ENCODE assay signal across 10 cellular contexts in the genomic region with DNA sequence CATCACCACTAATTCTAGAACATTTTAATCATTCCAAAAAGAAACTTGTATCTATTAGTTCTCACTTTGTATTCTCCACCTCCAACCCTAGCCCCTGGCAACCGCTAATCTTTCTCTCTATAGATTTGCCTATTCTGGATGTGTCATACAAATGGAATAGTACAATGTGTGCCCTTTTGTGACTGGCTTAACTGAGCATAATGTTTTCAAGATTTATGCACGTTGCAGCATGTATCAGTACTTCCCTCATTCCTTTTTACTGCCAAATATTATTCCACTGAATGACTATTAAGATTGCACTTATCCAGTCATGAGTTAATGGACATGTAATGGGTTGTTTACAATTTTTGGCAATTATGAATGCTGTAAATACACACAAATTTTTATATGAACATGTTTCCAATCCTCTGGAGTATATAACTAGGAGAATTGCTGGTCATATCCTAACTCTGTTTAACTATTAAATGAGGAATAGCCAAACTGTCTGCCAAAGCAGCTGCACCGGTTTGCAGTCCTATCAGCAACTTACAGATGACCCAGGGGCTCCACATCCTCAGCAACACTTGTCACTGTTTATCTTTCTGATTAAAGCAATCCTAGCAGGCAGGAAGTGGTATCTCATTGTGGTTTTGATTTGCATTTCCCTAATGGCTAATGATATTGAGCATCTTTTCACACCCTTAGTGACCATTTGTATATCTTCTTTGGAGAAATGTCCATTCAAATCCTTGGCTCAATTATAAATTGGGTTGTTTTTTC. TPM values are rescaled to one million over a fixed set of nuclear protein-coding genes. Genes with fewer than 3 reads are reported as not detected.
DNase-seq lines count a peak whose midpoint lies in the region; ATAC-seq and TF ChIP-seq lines count a peak whose summit lies in the region.
"Had no signal": no experiment of that assay in that cellular context is flagged by ENCODE, and none has a peak within 500 bp of the region (broad histone marks: within the 10 kb centered on the region; RNA-seq: fewer than 3 reads in every experiment).

No MANE protein-coding gene starts in this region.

- ATAC-seq in GM18870 (IDR thresholded peaks at IDR 0.05; ENCODE audit: unreplicated experiment), result peak; percentile 63
- ATAC-seq in GM21825 (IDR thresholded peaks at IDR 0.05; ENCODE audit: unreplicated experiment), result peak; percentile 80

- H3K4me3 ChIP-seq in fibroblast of villous mesenchyme (ENCODE audit: low read depth, low read length), result no peak overlapping the region
- H3K4me3 ChIP-seq: adrenal gland had no signal

- DNase-seq in KBM-7 (peak; percentile 23), fibroblast of villous mesenchyme (ENCODE audit: low read depth) (peak; percentile 39), germinal center (ENCODE audit: low spot score) (no peak), cerebellum (ENCODE audit: low spot score) (no peak)
- no peak for DNase-seq in activated T-cell treated with anti-CD3 and anti-CD28 coated beads, Interleukin-2, amount 50 U/mL, for 1 hour
- DNase-seq: adrenal gland, foreskin fibroblast, NCI-H187 had no signal

- in situ Hi-C loops in KBM-7 (cut with MboI; ENCODE audit: low pct_unique_long_range_greater_than_20kb, low sequenced_read_pairs), result no loop called here

- TF ChIP-seq CTCF in fibroblast of villous mesenchyme (IDR thresholded peaks at IDR 0.05; ENCODE audit: insufficient read depth, low read depth, low read length), result no peak

RNA-seq across cellular contexts. Expression of gene DCUN1D1, which starts 42.9 kb away (rescaled TPM):
- total RNA-seq in fibroblast of villous mesenchyme, result 23.2 and 40.2 TPM in 2 replicates
- total RNA-seq in cerebellum, result 39.7 TPM

Comparison
In these comparisons a context has a peak if more than half of its experiments do, and no peak if none do; other contexts are left out.
1. DNase-seq: peak in KBM-7 (single experiment) and fibroblast of villous mesenchyme (single experiment); none in activated T-cell treated with anti-CD3 and anti-CD28 coated beads, Interleukin-2, amount 50 U/mL, for 1 hour (single experiment), germinal center (single experiment) and cerebellum (single experiment).